In the genomic region with DNA sequence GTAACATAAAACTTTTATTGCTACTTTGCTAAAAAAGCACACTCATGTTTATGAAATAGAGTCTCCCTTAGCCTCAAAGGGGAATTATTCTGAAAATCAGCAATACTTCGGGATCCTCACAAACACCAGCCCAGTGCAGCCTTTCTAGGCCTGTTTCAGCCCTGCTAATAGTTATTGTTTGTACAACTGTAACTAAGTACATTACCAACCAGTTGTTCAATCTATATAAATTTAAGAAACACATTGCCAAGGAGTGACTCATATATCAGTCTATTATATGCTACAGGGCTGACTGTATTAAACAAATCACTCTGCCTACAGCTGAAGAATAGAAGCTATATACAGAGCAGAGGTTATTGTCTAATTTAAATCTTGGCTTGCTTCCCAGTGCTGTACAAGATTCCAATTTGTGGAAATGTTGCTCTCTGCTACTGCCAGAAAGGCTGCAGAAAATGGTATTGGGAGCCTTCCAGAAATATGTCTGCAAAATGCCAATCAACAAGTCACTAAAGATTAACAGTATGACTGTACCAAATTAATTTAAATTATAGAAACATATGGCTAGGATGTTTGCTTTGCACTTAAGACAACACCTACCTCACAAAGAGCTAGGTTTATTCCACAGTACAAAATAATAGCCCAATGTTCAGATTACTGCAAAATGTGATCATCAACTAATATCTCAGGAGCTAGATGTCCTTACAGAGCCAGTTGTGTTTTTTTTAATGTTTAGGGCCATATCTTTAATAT, we compare ENCODE assay signal across 10 cellular contexts. TPM values are rescaled to one million over a fixed set of nuclear protein-coding genes. Genes with fewer than 3 reads are reported as not detected.
A peak's percentile ranks its signal among the peaks of the same experiment; 100 is the strongest.
DNase-seq lines count a peak whose midpoint lies in the region; ATAC-seq, FAIRE-seq and TF ChIP-seq lines count a peak whose summit lies in the region.
"Had no signal": no experiment of that assay in that cellular context is flagged by ENCODE, and none has a peak within 500 bp of the region (broad histone marks: within the 10 kb centered on the region; RNA-seq: fewer than 3 reads in every experiment).

No MANE protein-coding gene starts in this region.

- intact Hi-C loops in sciatic nerve (cut with DNase I) (no loop called here), aorta (cut with DNase I) (no loop called here)

- 34 to 39% methylated on average over 1 of the region's 1 CpG for WGBS in aorta, 2 donors

- no peak overlapping the region for H3K27ac ChIP-seq in aorta (ENCODE audit: low read depth in 1 of 2, low read length in 2 of 2)

- ATAC-seq in sciatic nerve, result peak; percentile 52
- ATAC-seq in HG03442 (IDR thresholded peaks at IDR 0.05; ENCODE audit: unreplicated experiment), result no peak
- ATAC-seq in aorta (ENCODE audit: low FRiP score), result no peak

- H3K9me3 ChIP-seq in aorta (ENCODE audit: control insufficient read depth, low read length), result no peaks in the 10 kb centered on the region

- no peak overlapping the region for H3K4me3 ChIP-seq in aorta (ENCODE audit: low read length in 2 of 2)

- DNase-seq in NCI-H1092 (lab: John Stamatoyannopoulos, UW) (peak; percentile 91), NCI-H446 treated with DMSO at 0.1 percent for 48 hours (lab: John Stamatoyannopoulos, UW) (peak; percentile 96), dermis blood vessel endothelial cell (peak; percentile 6), sciatic nerve (ENCODE audit: low spot score) (no peak), HTR-8/SVneo (ENCODE audit: insufficient read length, low spot score) (no peak), aorta (no peak), GM12892 (ENCODE audit: insufficient read length) (no peak)
- DNase-seq: EL; NK-92 treated with Interleukin-12 subunit alpha and Interleukin-12 subunit beta, amount 100 ng/mL, for 24 hours had no signal

- FAIRE-seq in HTR-8/SVneo (lab: Jason Lieb, UNC) (no peak), GM12892 (lab: Jason Lieb, UNC) (no peak)

- no peaks in the 10 kb centered on the region for H3K27me3 ChIP-seq in aorta (ENCODE audit: control insufficient read depth in 1 of 2, insufficient read depth in 2 of 2, low read length in 1 of 2)

- TF ChIP-seq POLR2A in GM12892 (IDR thresholded peaks at IDR 0.05; ENCODE audit: low read depth, low read length), result no peak

- H3K36me3 ChIP-seq in aorta (ENCODE audit: control insufficient read depth in 1 of 2, insufficient read depth in 2 of 2, low read length in 1 of 2), result no peaks in the 10 kb centered on the region

- H3K4me1 ChIP-seq in aorta (ENCODE audit: control insufficient read depth in 1 of 2, insufficient read depth in 2 of 2, low read length in 2 of 2), result no peaks in the 10 kb centered on the region

RNA-seq across cellular contexts. Expression of a gene that starts 49.7 kb away (rescaled TPM):
- total RNA-seq in dermis blood vessel endothelial cell (under 0.01 TPM in 1 of 2 replicates, not detected in the other), sciatic nerve (0.36 TPM), aorta (not detected)
- 1 to 10 TPM in 1 of 2 donors, not detected in 1; 1.3 TPM for polyA plus RNA-seq in aorta
- not detected for polyA plus RNA-seq in GM12892 (2012; ENCODE audit: missing spikeins)

Comparison
In these comparisons a context has a peak if more than half of its experiments do, and no peak if none do; other contexts are left out.
1. DNase-seq: peak in NCI-H1092 (single experiment), NCI-H446 treated with DMSO at 0.1 percent for 48 hours (single experiment) and dermis blood vessel endothelial cell (single experiment); none in sciatic nerve (single experiment), HTR-8/SVneo (single experiment), aorta (0 of 2) and GM12892 (single experiment).